ENCODE assay signal across 12 cellular contexts in the genomic region with DNA sequence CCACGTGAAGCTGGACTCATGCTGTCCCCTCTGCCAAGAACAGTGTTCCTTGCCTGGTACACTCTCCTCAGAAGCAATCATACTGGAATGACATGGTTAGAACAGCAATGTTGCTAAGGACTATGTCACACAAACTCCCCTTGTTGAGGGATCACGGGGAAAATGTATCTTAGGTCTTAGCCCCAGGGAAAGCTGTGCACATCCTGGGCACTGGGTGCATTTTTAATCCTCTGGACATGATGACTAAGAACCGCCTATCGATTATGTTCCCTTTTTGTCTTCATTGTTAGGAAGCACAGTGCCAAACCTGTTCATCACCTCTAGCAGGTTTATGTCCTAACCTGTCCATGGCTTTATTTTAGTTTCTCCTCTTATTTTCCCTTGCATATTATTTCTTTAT.
A peak's percentile ranks its signal among the peaks of the same experiment; 100 is the strongest.
DNase-seq lines count a peak whose midpoint lies in the region; ATAC-seq, FAIRE-seq and TF ChIP-seq lines count a peak whose summit lies in the region.
"Had no signal": no experiment of that assay in that cellular context is flagged by ENCODE, and none has a peak within 500 bp of the region (broad histone marks: within the 10 kb centered on the region; RNA-seq: fewer than 3 reads in every experiment).

No MANE protein-coding gene starts in this region.

- H4K20me1 ChIP-seq in BLaER1: no peaks in the 10 kb centered on the region

- H3K9me3 ChIP-seq in BLaER1: no peaks in the 10 kb centered on the region

- FAIRE-seq in GM12892 (lab: Jason Lieb, UNC): no peak

- H3K4me1 Mint-ChIP-seq in activated T-helper 2 cell treated with anti-CD3 and anti-CD28 coated beads, Interferon-gamma antibody, Interleukin-2, Interleukin-4, amounts not matched to agents 10 μg/mL and 5 μg/mL and 100 μg/mL, durations not matched to agents 14 hours and 24 hours and 36 hours (ENCODE audit: low read depth): peaks cover 83% of the 10 kb centered on the region
- no peaks in the 10 kb centered on the region for H3K4me1 Mint-ChIP-seq in progenitor cell of endocrine pancreas (ENCODE audit: low read depth)

- peaks cover 76% of the 10 kb centered on the region for H3K4me1 ChIP-seq in BLaER1

- H3K9ac ChIP-seq in BLaER1: peak overlapping the region; percentile 50; the same call in 1 of the 2 replicates

- no peaks in the 10 kb centered on the region for H3K27me3 Mint-ChIP-seq in activated T-helper 2 cell treated with anti-CD3 and anti-CD28 coated beads, Interferon-gamma antibody, Interleukin-2, Interleukin-4, amounts not matched to agents 10 μg/mL and 5 μg/mL and 100 μg/mL, durations not matched to agents 14 hours and 24 hours and 36 hours (ENCODE audit: low read depth)
- no peaks in the 10 kb centered on the region for H3K27me3 Mint-ChIP-seq in progenitor cell of endocrine pancreas

- TF ChIP-seq CTCF in progenitor cell of endocrine pancreas (IDR thresholded peaks at IDR 0.05; ENCODE audit: unreplicated experiment): no peak

- no peak overlapping the region for H3K4me3 Mint-ChIP-seq in activated T-helper 2 cell treated with anti-CD3 and anti-CD28 coated beads, Interferon-gamma antibody, Interleukin-2, Interleukin-4, amounts not matched to agents 10 μg/mL and 5 μg/mL and 100 μg/mL, durations not matched to agents 14 hours and 24 hours and 36 hours (ENCODE audit: low read depth)
- H3K4me3 Mint-ChIP-seq in progenitor cell of endocrine pancreas (ENCODE audit: low read depth): no peak overlapping the region
- H3K4me3 Mint-ChIP-seq: WTC11 had no signal

- peaks cover 8% of the 10 kb centered on the region for H3K36me3 Mint-ChIP-seq in activated T-helper 2 cell treated with anti-CD3 and anti-CD28 coated beads, Interferon-gamma antibody, Interleukin-2, Interleukin-4, amounts not matched to agents 10 μg/mL and 5 μg/mL and 100 μg/mL, durations not matched to agents 14 hours and 24 hours and 36 hours (ENCODE audit: low read depth)
- H3K36me3 Mint-ChIP-seq in progenitor cell of endocrine pancreas (ENCODE audit: insufficient read depth): no peaks in the 10 kb centered on the region
- H3K36me3 Mint-ChIP-seq: WTC11 had no signal

- no peak for ATAC-seq in GM18861 (IDR thresholded peaks at IDR 0.05; ENCODE audit: unreplicated experiment)
- ATAC-seq: WTC11 had no signal

- intact Hi-C loops in activated T-helper 2 cell treated with anti-CD3 and anti-CD28 coated beads, Interferon-gamma antibody, Interleukin-2, Interleukin-4, amounts not matched to agents 10 μg/mL and 5 μg/mL and 100 μg/mL, durations not matched to agents 14 hours and 24 hours and 36 hours (cut with micrococcal nuclease): no loop called here

- peak overlapping the region; percentile 77 for H3K4me2 ChIP-seq in BLaER1

- peak overlapping the region; percentile 75 for H3K27ac Mint-ChIP-seq in activated T-helper 2 cell treated with anti-CD3 and anti-CD28 coated beads, Interferon-gamma antibody, Interleukin-2, Interleukin-4, amounts not matched to agents 10 μg/mL and 5 μg/mL and 100 μg/mL, durations not matched to agents 14 hours and 24 hours and 36 hours
- no peak overlapping the region for H3K27ac Mint-ChIP-seq in progenitor cell of endocrine pancreas
- H3K27ac Mint-ChIP-seq: WTC11 had no signal

- no peaks in the 10 kb centered on the region for H3K36me3 ChIP-seq in BLaER1

- no peak for TF ChIP-seq POLR2A in GM12892 (IDR thresholded peaks at IDR 0.05; ENCODE audit: low read depth, low read length)

- peak overlapping the region; percentile 77 for H3K27ac ChIP-seq in BLaER1

- H3K27me3 ChIP-seq in BLaER1: no peaks in the 10 kb centered on the region
- H3K27me3 ChIP-seq: dorsolateral prefrontal cortex had no signal

- DNase-seq in HPDE6-E6E7 (ENCODE audit: extremely low spot score) (peak; percentile 31), medulla oblongata (ENCODE audit: extremely low spot score) (peak; percentile 17), progenitor cell of endocrine pancreas (ENCODE audit: low spot score, unreplicated experiment) (no peak), germinal center (ENCODE audit: low spot score) (no peak), GM12892 (ENCODE audit: insufficient read length) (no peak)
- no peak for DNase-seq in activated T-helper 2 cell treated with anti-CD3 and anti-CD28 coated beads, Interferon-gamma antibody, Interleukin-2, Interleukin-4, amounts not matched to agents 10 μg/mL and 5 μg/mL and 100 μg/mL, durations not matched to agents 14 hours and 24 hours and 36 hours (ENCODE audit: low spot score)
- DNase-seq: mesenchymal stem cell, NCI-H2171 treated with DMSO at 0.1 percent for 48 hours had no signal

- H3K4me3 ChIP-seq in BLaER1: no peak overlapping the region
- H3K4me3 ChIP-seq: dorsolateral prefrontal cortex had no signal

- no peaks in the 10 kb centered on the region for H3K9me3 Mint-ChIP-seq in activated T-helper 2 cell treated with anti-CD3 and anti-CD28 coated beads, Interferon-gamma antibody, Interleukin-2, Interleukin-4, amounts not matched to agents 10 μg/mL and 5 μg/mL and 100 μg/mL, durations not matched to agents 14 hours and 24 hours and 36 hours
- H3K9me3 Mint-ChIP-seq in progenitor cell of endocrine pancreas (ENCODE audit: low read depth): no peaks in the 10 kb centered on the region
- H3K9me3 Mint-ChIP-seq: WTC11 had no signal

Comparison
In these comparisons a context has a peak if more than half of its experiments do, and no peak if none do; other contexts are left out.
1. DNase-seq: peak in HPDE6-E6E7 (single experiment) and medulla oblongata (single experiment); none in activated T-helper 2 cell treated with anti-CD3 and anti-CD28 coated beads, Interferon-gamma antibody, Interleukin-2, Interleukin-4, amounts not matched to agents 10 μg/mL and 5 μg/mL and 100 μg/mL, durations not matched to agents 14 hours and 24 hours and 36 hours (single experiment), progenitor cell of endocrine pancreas (single experiment), germinal center (single experiment) and GM12892 (single experiment).